In genomic region chr10:22986771-22987542, GRCh38 we compare ENCODE assay signal across 1 cellular context.
TF ChIP-seq lines count a peak whose summit lies in the region.

No MANE protein-coding gene starts in this region.

TF ChIP-seq in HEK293, 187 proteins besides CTCF, POLR2A, EP300 and RAD21 (continued from another document):
- no peak for TF ChIP-seq ZNF792 (tag by site-specific recombination; IDR thresholded peaks at IDR 0.05)
- 0 out of 2 replicates have a peak, but pooled peaks have one; percentile 11 for TF ChIP-seq ZNF449 (tag by site-specific recombination; IDR thresholded peaks at IDR 0.05)
TF ChIP-seq in HEK293: peak in this region for 6.
